In the genomic region with DNA sequence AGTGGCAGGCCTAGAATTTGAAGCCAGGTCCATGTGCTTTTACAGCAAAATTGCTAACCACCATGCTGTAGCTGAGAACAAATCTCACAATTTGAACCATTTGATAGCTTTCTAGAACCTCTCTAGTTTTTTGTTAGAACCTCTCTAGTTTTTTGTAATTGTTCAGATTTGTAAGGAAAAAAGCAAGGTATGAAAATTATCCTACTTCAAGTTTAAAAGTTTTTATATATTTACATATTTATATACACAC, we compare ENCODE assay signal across 1 cellular context.
TF ChIP-seq lines count a peak whose summit lies in the region.

No MANE protein-coding gene starts in this region.

TF ChIP-seq in SK-N-SH treated with all-trans-retinoic acid at 6 μM for 48 hours, 23 proteins besides CTCF, POLR2A, EP300 and RAD21 (continued from another document):
- no peak for TF ChIP-seq ZFP30 (CRISPR knock-in tag; IDR thresholded peaks at IDR 0.05)
- TF ChIP-seq CSDC2 (CRISPR knock-in tag; IDR thresholded peaks at IDR 0.05): no peak
- TF ChIP-seq ISL1 (CRISPR knock-in tag; IDR thresholded peaks at IDR 0.05): no peak
